8 cellular contexts compared by ENCODE assay signal in genomic region chr10:1050145-1050544, GRCh38. TPM values are rescaled to one million over a fixed set of nuclear protein-coding genes. Genes with fewer than 3 reads are reported as not detected.
DNase-seq lines count a peak whose midpoint lies in the region; ATAC-seq and TF ChIP-seq lines count a peak whose summit lies in the region.

No MANE protein-coding gene starts in this region.

- POLR2A ChIA-PET in RWPE1 (lab: Yijun Ruan, JAX; ENCODE audit: low non-redundant PET), result interaction anchor here (0.7 to 1.2 kb wide), 2 partner anchors 8 to 118 kb away, joined by 3 read pairs; partner anchors contain the start of gene LARP4B

- peak overlapping the region; percentile 62 for H3K27ac Mint-ChIP-seq in neural progenitor cell

- DNase-seq in GM12865 (ENCODE audit: low read depth) (peak; percentile 37), RWPE1 (ENCODE audit: low spot score) (no peak), neural progenitor cell (ENCODE audit: low spot score) (peak; percentile 50), DMS114 treated with DMSO at 0.1 percent for 48 hours (lab: John Stamatoyannopoulos, UW; ENCODE audit: unreplicated experiment) (no peak)

- H3K4me1 ChIP-seq in ectodermal cell (ENCODE audit: control insufficient read depth, insufficient read depth, low read length) (peaks cover 13% of the 10 kb centered on the region), neural progenitor cell (peaks cover 10% of the 10 kb centered on the region)

- H4K20me1 ChIP-seq in neural progenitor cell (ENCODE audit: low read depth), result peaks cover 66% of the 10 kb centered on the region

- H3K9me3 ChIP-seq in ectodermal cell (ENCODE audit: control insufficient read depth, low read length), result no peaks in the 10 kb centered on the region
- no peaks in the 10 kb centered on the region for H3K9me3 ChIP-seq in neural progenitor cell (ENCODE audit: low read depth)

- H3K9ac ChIP-seq in neural progenitor cell, result peak overlapping the region; percentile 61

- ATAC-seq in GM21528 (IDR thresholded peaks at IDR 0.05; ENCODE audit: low FRiP score, unreplicated experiment) (no peak), HG03159 (IDR thresholded peaks at IDR 0.05; ENCODE audit: unreplicated experiment) (no peak), GM18868 (IDR thresholded peaks at IDR 0.05; ENCODE audit: unreplicated experiment) (no peak)

- H3K27me3 Mint-ChIP-seq in neural progenitor cell (ENCODE audit: insufficient read depth, low read depth), result peaks cover 9% of the 10 kb centered on the region

- peaks cover 44% of the 10 kb centered on the region for H3K4me1 Mint-ChIP-seq in neural progenitor cell

- H3K36me3 ChIP-seq in ectodermal cell (ENCODE audit: control insufficient read depth, insufficient read depth, low read length) (peaks cover 5% of the 10 kb centered on the region), neural progenitor cell (no peaks in the 10 kb centered on the region)

- peaks cover 31% of the 10 kb centered on the region for H3K36me3 Mint-ChIP-seq in neural progenitor cell

- TF ChIP-seq CTCF in GM12865 (IDR thresholded peaks at IDR 0.05; ENCODE audit: insufficient read depth, low read depth, low read length, missing control alignments) (no peak), RWPE1 (conservative IDR thresholded peaks at IDR 0.05; ENCODE audit: low read depth) (no peak), neural progenitor cell (IDR thresholded peaks at IDR 0.05) (no peak)

- peaks cover 46% of the 10 kb centered on the region for H3F3A ChIP-seq in neural progenitor cell (ENCODE audit: low read depth)

- H3K4me3 Mint-ChIP-seq in neural progenitor cell, result peak overlapping the region; percentile 98

- CTCF ChIA-PET in RWPE1 (lab: Yijun Ruan, JAX), result interaction anchor here (0.7 kb wide), 1 partner anchor 50 kb away, joined by 6 read pairs; no protein-coding TSS in a partner anchor

- peak overlapping the region; percentile 85 for H3K4me2 ChIP-seq in neural progenitor cell

- WGBS in ectodermal cell, 2 experiments, result 31 to 36% methylated on average over 5 of the region's 5 CpGs

- H3K9me3 Mint-ChIP-seq in neural progenitor cell, result no peaks in the 10 kb centered on the region

- H3K79me2 ChIP-seq in neural progenitor cell (ENCODE audit: low read depth), result peaks cover 82% of the 10 kb centered on the region

- no peak overlapping the region for H2AFZ ChIP-seq in neural progenitor cell (replicated peaks)

- peak overlapping the region; percentile 99 for H3K4me3 ChIP-seq in GM12865 (ENCODE audit: low read depth, low read length)
- peak overlapping the region; percentile 95 for H3K4me3 ChIP-seq in ectodermal cell (ENCODE audit: insufficient read depth, low read depth, low read length)
- peak overlapping the region; percentile 80 for H3K4me3 ChIP-seq in neural progenitor cell

- H3K27ac ChIP-seq in RWPE1 (peak overlapping the region; percentile 97), ectodermal cell (ENCODE audit: insufficient read depth, low read depth, low read length, poor library complexity, severe bottlenecking) (no peak overlapping the region), neural progenitor cell (peak overlapping the region; percentile 100)

- H3K27me3 ChIP-seq in ectodermal cell (ENCODE audit: control insufficient read depth, insufficient read depth, low read length, poor library complexity, severe bottlenecking) (no peaks in the 10 kb centered on the region), neural progenitor cell (no peaks in the 10 kb centered on the region)

RNA-seq across cellular contexts. Expression of gene IDI1, which starts 1.2 kb away (rescaled TPM):
- polyA plus RNA-seq in ectodermal cell (2013, experiment 1 of 4), result 103 TPM
- polyA plus RNA-seq in ectodermal cell (2013, experiment 2 of 4), result 81.8 TPM
- polyA plus RNA-seq in ectodermal cell (2013, experiment 3 of 4), result 60.8 TPM
- 69.9 TPM for polyA plus RNA-seq in ectodermal cell (2013, experiment 4 of 4)
- total RNA-seq in neural progenitor cell (ENCODE audit: low replicate concordance), result 117 and 168 TPM in 2 replicates

RNA-seq across cellular contexts. Expression of gene WDR37, which starts 6.0 kb away (rescaled TPM):
- 14.2 TPM for polyA plus RNA-seq in ectodermal cell (2013, experiment 1 of 4)
- 16.9 TPM for polyA plus RNA-seq in ectodermal cell (2013, experiment 2 of 4)
- polyA plus RNA-seq in ectodermal cell (2013, experiment 3 of 4), result 11.2 TPM
- polyA plus RNA-seq in ectodermal cell (2013, experiment 4 of 4), result 13.1 TPM
- 11.6 and 14.7 TPM in 2 replicates for total RNA-seq in neural progenitor cell (ENCODE audit: low replicate concordance)

RNA-seq across cellular contexts. Expression of gene IDI2, which starts 24.5 kb away (rescaled TPM):
- not detected for polyA plus RNA-seq in ectodermal cell (2013, experiment 1 of 4)
- polyA plus RNA-seq in ectodermal cell (2013, experiment 2 of 4), result not detected
- polyA plus RNA-seq in ectodermal cell (2013, experiment 3 of 4), result not detected
- polyA plus RNA-seq in ectodermal cell (2013, experiment 4 of 4), result not detected
- not detected in 2 replicates for total RNA-seq in neural progenitor cell (ENCODE audit: low replicate concordance)

Comparison
In these comparisons a context has a peak if more than half of its experiments do, and no peak if none do; other contexts are left out.
1. DNase-seq: peak in GM12865 (single experiment) and neural progenitor cell (single experiment); none in RWPE1 (single experiment) and DMS114 treated with DMSO at 0.1 percent for 48 hours (single experiment).
2. Peak in every context shown above with its lines, with median percentiles within 50 percentile points of each other: H3K4me3 ChIP-seq.